In the genomic region with DNA sequence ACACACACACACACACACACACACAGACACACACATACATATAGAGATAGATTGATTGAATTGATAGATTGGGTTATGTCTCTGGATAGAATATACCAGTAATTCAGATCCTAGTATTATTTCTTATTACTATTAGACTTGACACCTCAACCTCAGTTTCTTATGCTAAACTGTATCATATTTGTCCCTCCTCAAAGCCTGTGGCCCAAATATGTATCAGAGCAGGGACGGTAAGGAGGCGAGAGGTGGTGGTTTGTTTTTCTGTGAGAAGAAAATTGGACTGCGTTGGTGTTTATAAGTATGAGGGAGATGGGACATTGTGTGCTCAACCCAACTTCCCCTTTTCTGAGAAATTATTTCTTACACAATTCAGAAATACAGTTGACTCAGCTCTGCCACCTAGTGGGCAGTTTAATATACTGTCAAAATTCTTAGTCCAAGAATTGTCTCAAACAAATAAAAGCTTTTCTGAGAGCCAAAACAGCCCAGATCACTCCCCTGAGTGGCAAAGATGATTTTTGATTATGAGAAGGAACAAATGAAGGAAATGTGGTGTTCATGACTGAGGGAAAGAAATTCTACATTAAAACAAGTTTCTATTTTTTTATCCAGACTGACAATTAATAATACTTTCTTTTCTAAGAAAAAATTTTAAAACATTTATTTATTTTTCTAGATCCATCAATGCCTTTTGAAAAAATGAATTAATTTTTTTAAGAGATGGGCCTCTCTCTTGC, we compare ENCODE assay signal across 8 cellular contexts. TPM values are rescaled to one million over a fixed set of nuclear protein-coding genes. Genes with fewer than 3 reads are reported as not detected.
A peak's percentile ranks its signal among the peaks of the same experiment; 100 is the strongest.
DNase-seq lines count a peak whose midpoint lies in the region; TF ChIP-seq lines count a peak whose summit lies in the region.

No MANE protein-coding gene starts in this region.

- DNase-seq in NK-92 treated with Interleukin-12 subunit alpha and Interleukin-12 subunit beta, amount 100 ng/mL, for 24 hours (lab: John Stamatoyannopoulos, UW): peak; percentile 20
- DNase-seq in NK-92 (lab: John Stamatoyannopoulos, UW; ENCODE audit: unreplicated experiment): no peak
- peak; percentile 76 for DNase-seq in LoVo (ENCODE audit: low spot score)
- peak; percentile 95 for DNase-seq in RPMI8226
- DNase-seq in activated effector memory CD4-positive, alpha-beta T cell treated with Interleukin-2 at 50 U/mL for 16 hours: peak; percentile 24
- peak; percentile 47 to 86 for DNase-seq in foreskin fibroblast
- DNase-seq in osteoblast (ENCODE audit: insufficient read length, low spot score, missing footprints): peak; percentile 69
- peak; percentile 79 for DNase-seq in ureter (ENCODE audit: low spot score)

- TF ChIP-seq CTCF in foreskin fibroblast (IDR thresholded peaks at IDR 0.05; ENCODE audit: low read depth, low read length): peak; percentile 47
- peak; percentile 71 for TF ChIP-seq CTCF in osteoblast (IDR thresholded peaks at IDR 0.05; ENCODE audit: extremely low read depth, low read depth, low read length)

- H3K9me3 ChIP-seq in osteoblast (ENCODE audit: low read depth, low read length): no peaks in the 10 kb centered on the region

- no peak overlapping the region for H3K27ac ChIP-seq in osteoblast (ENCODE audit: low read depth, low read length)

- no peaks in the 10 kb centered on the region for H3K27me3 ChIP-seq in osteoblast (ENCODE audit: insufficient read depth, low read length)

- H3K4me3 ChIP-seq in foreskin fibroblast (ENCODE audit: low read depth in 1 of 2, low read length in 2 of 2): no peak overlapping the region
- no peak overlapping the region for H3K4me3 ChIP-seq in osteoblast (ENCODE audit: insufficient read depth, low read length)

- H2AFZ ChIP-seq in osteoblast (ENCODE audit: low read length): peak overlapping the region; percentile 96

- no peaks in the 10 kb centered on the region for H3K36me3 ChIP-seq in osteoblast (ENCODE audit: insufficient read depth, low read length)

- peak overlapping the region; percentile 56 for H3K4me2 ChIP-seq in osteoblast (ENCODE audit: insufficient read depth, low read length)

- peaks cover 3% of the 10 kb centered on the region for H3K4me1 ChIP-seq in osteoblast (ENCODE audit: insufficient read depth, low read length)

- no peaks in the 10 kb centered on the region for H4K20me1 ChIP-seq in osteoblast (ENCODE audit: insufficient read depth, low read length)

- H3K79me2 ChIP-seq in osteoblast (ENCODE audit: insufficient read depth, low read length): no peaks in the 10 kb centered on the region

RNA-seq across cellular contexts. Expression of gene TXNIP, which starts 10.8 kb away (rescaled TPM):
- 400 and 529 TPM in 2 replicates for total RNA-seq in osteoblast
- total RNA-seq in ureter: 744 TPM

RNA-seq across cellular contexts. Expression of gene HJV, which starts 14.3 kb away (rescaled TPM):
- total RNA-seq in osteoblast: not detected in 2 replicates
- not detected for total RNA-seq in ureter

RNA-seq across cellular contexts. Expression of gene POLR3GL, which starts 42.7 kb away (rescaled TPM):
- total RNA-seq in osteoblast (9.4 and 13.3 TPM in 2 replicates), ureter (21.0 TPM)

RNA-seq across cellular contexts. Expression of gene ANKRD34A, which starts 42.8 kb away (rescaled TPM):
- total RNA-seq in osteoblast (0.59 and 1.1 TPM in 2 replicates), ureter (0.47 TPM)

RNA-seq across cellular contexts. Expression of gene LIX1L, which starts 49.4 kb away (rescaled TPM):
- 33.3 and 33.7 TPM in 2 replicates for total RNA-seq in osteoblast
- 24.7 TPM for total RNA-seq in ureter
